ENCODE assay signal across 22 cellular contexts in genomic region chr9:15282567-15282966, GRCh38. TPM values are rescaled to one million over a fixed set of nuclear protein-coding genes. Genes with fewer than 3 reads are reported as not detected.
DNase-seq lines count a peak whose midpoint lies in the region; ATAC-seq, FAIRE-seq and TF ChIP-seq lines count a peak whose summit lies in the region.
"Had no signal": no experiment of that assay in that cellular context is flagged by ENCODE, and none has a peak within 500 bp of the region (broad histone marks: within the 10 kb centered on the region; RNA-seq: fewer than 3 reads in every experiment).

No MANE protein-coding gene starts in this region.

- TF ChIP-seq POLR2A in A549 (IDR thresholded peaks at IDR 0.05; ENCODE audit: low read length) (no peak), H1 (IDR thresholded peaks at IDR 0.05; ENCODE audit: control extremely low read depth in 1 of 2, low read depth in 2 of 2, low read length in 2 of 2) (no peak)

- CTCF ChIA-PET in A549 (lab: Yijun Ruan, JAX) (no interaction called here), H1 (lab: Charles Lee; ENCODE audit: partially characterized antibody) (interaction anchor here (0.6 kb wide), 1 partner anchor 507 kb away, joined by 3 read pairs; no protein-coding TSS in a partner anchor)

- no peak overlapping the region for H2BK20ac ChIP-seq in H1 (ENCODE audit: low read length)

- H3K23ac ChIP-seq in H1 (ENCODE audit: insufficient read length) = no peak overlapping the region

- H3K36me3 ChIP-seq in H1 (ENCODE audit: control insufficient read depth in 2 of 4, insufficient read depth in 4 of 4, low read length in 3 of 4) = no peaks in the 10 kb centered on the region
- H3K36me3 ChIP-seq: BE2C; BLaER1 treated with 17β-estradiol and CSF1 and Interleukin-3, amounts not matched to agents 10 nM and 100 nM had no signal

- FAIRE-seq in A549 (lab: Jason Lieb, UNC) (no peak), H1 (lab: Jason Lieb, UNC) (peak; percentile 28)
- FAIRE-seq: GM12891, GM18507 had no signal

- H3K4me2 ChIP-seq in A549 (no peak overlapping the region), H1 (ENCODE audit: insufficient read depth in 1 of 2, low read depth in 2 of 2, low read length in 2 of 2) (no peak overlapping the region)
- H3K4me2 ChIP-seq: BLaER1 treated with 17β-estradiol and CSF1 and Interleukin-3, amounts not matched to agents 10 nM and 100 nM had no signal

- H3K14ac ChIP-seq in H1 (ENCODE audit: insufficient read length) = no peak overlapping the region

- peaks cover 28% of the 10 kb centered on the region for H3K4me1 Mint-ChIP-seq in T-helper 17 cell

- H3K4me3 ChIP-seq in A549 = no peak overlapping the region
- H3K4me3 ChIP-seq in H1 (ENCODE audit: extremely low read depth in 1 of 4, insufficient read depth in 2 of 4, low read depth in 3 of 4, low read length in 4 of 4) = no peak overlapping the region
- H3K4me3 ChIP-seq: BLaER1 treated with 17β-estradiol and CSF1 and Interleukin-3, amounts not matched to agents 10 nM and 100 nM had no signal

- no peak overlapping the region for H3K56ac ChIP-seq in H1 (replicated peaks; ENCODE audit: insufficient read length, low read depth, low read length)

- no peak overlapping the region for H3K18ac ChIP-seq in H1 (ENCODE audit: extremely low read depth, low read length)

- H3K27me3 Mint-ChIP-seq in T-helper 17 cell = no peaks in the 10 kb centered on the region
- H3K27me3 Mint-ChIP-seq: CD4-positive, alpha-beta T cell; CD8-positive, alpha-beta memory T cell had no signal

- H2AK5ac ChIP-seq in H1 (ENCODE audit: low read depth, low read length) = no peak overlapping the region

- no peak overlapping the region for H4K8ac ChIP-seq in H1 (ENCODE audit: extremely low read depth, insufficient read depth, low read length)

- H3K23me2 ChIP-seq in H1 (ENCODE audit: low read depth, low read length) = no peaks in the 10 kb centered on the region; the same call in 1 of the 2 replicates

- no peaks in the 10 kb centered on the region for H3K79me1 ChIP-seq in H1 (ENCODE audit: low read depth, low read length)

- TF ChIP-seq CTCF in A549 (IDR thresholded peaks at IDR 0.05) (no peak), H1 (IDR thresholded peaks at IDR 0.05; ENCODE audit: control extremely low read depth in 1 of 3, insufficient read depth in 1 of 3, low read depth in 1 of 3, low read length in 3 of 3) (no peak)

- no peak overlapping the region for H4K91ac ChIP-seq in H1 (replicated peaks; ENCODE audit: insufficient read length, low read length)

- no peak overlapping the region for H2AFZ ChIP-seq in H1 (ENCODE audit: low read length)

- H3K27ac Mint-ChIP-seq in T-helper 17 cell = peak overlapping the region; percentile 60
- H3K27ac Mint-ChIP-seq: CD14-positive monocyte; CD4-positive, alpha-beta T cell; CD8-positive, alpha-beta memory T cell had no signal

- H3K79me2 ChIP-seq in H1 (ENCODE audit: control insufficient read depth in 1 of 2, insufficient read depth in 2 of 2, low read length in 2 of 2) = no peaks in the 10 kb centered on the region

- no peak overlapping the region for H2BK12ac ChIP-seq in H1 (ENCODE audit: low read depth, low read length)

- peaks cover 14% of the 10 kb centered on the region for H3K36me3 Mint-ChIP-seq in T-helper 17 cell (ENCODE audit: low read depth)
- H3K36me3 Mint-ChIP-seq: CD14-positive monocyte had no signal

- H3K9me3 ChIP-seq in A549 (no peaks in the 10 kb centered on the region), T-helper 17 cell (ENCODE audit: control insufficient read depth, low read length, poor library complexity, severe bottlenecking) (no peaks in the 10 kb centered on the region), H1 (ENCODE audit: insufficient read depth in 2 of 2, low read depth in 1 of 2, low read length in 1 of 2) (no peaks in the 10 kb centered on the region)
- H3K9me3 ChIP-seq: BE2C had no signal

- POLR2A ChIA-PET in A549 (lab: Yijun Ruan, JAX) = no interaction called here
- POLR2A ChIA-PET in H1 (lab: Charles Lee; ENCODE audit: partially characterized antibody) = no interaction called here

- no peaks in the 10 kb centered on the region for H4K20me1 ChIP-seq in H1 (replicated peaks in 1 of 2; ENCODE audit: control insufficient read depth in 1 of 2, insufficient read depth in 2 of 2, low read length in 2 of 2)
- H4K20me1 ChIP-seq: BLaER1 treated with 17β-estradiol and CSF1 and Interleukin-3, amounts not matched to agents 10 nM and 100 nM had no signal

- H4K5ac ChIP-seq in H1 (ENCODE audit: insufficient read length, low read depth, low read length) = no peak overlapping the region

- H2BK120ac ChIP-seq in H1 (replicated peaks; ENCODE audit: low read depth, low read length) = no peak overlapping the region

- H2BK5ac ChIP-seq in H1 (ENCODE audit: low read depth, low read length) = no peak overlapping the region

- no peaks in the 10 kb centered on the region for H3K27me3 ChIP-seq in H1 (replicated peaks in 1 of 4; ENCODE audit: control insufficient read depth in 3 of 4, extremely low read depth in 1 of 4, insufficient read depth in 3 of 4, low read length in 3 of 4)
- H3K27me3 ChIP-seq: BE2C; BLaER1 treated with 17β-estradiol and CSF1 and Interleukin-3, amounts not matched to agents 10 nM and 100 nM had no signal

- H2BK15ac ChIP-seq in H1 (ENCODE audit: low read length) = no peak overlapping the region

- TF ChIP-seq EP300 in A549 (IDR thresholded peaks at IDR 0.05) (no peak), H1 (IDR thresholded peaks at IDR 0.05; ENCODE audit: borderline replicate concordance in 1 of 2, low read depth in 2 of 2, low read length in 2 of 2) (no peak)

- H3K4me3 Mint-ChIP-seq in T-helper 17 cell = no peak overlapping the region
- H3K4me3 Mint-ChIP-seq: CD14-positive monocyte; CD4-positive, alpha-beta T cell; CD8-positive, alpha-beta memory T cell had no signal

- H3K4ac ChIP-seq in H1 (replicated peaks; ENCODE audit: insufficient read length, low read depth, low read length) = no peak overlapping the region

- ATAC-seq in A549 (no peak), T-helper 17 cell (no peak)

- DNase-seq in A549 (ENCODE audit: low read depth in 1 of 2, low spot score in 1 of 2) = no peak
- no peak for DNase-seq in T-helper 17 cell
- DNase-seq in H1 (ENCODE audit: low read depth in 1 of 2, low spot score in 2 of 2) = no peak
- no peak for DNase-seq in ACHN
- DNase-seq in pons (ENCODE audit: low spot score) = no peak
- no peak for DNase-seq in UCSD-AML1 (lab: John Stamatoyannopoulos, UW; ENCODE audit: unreplicated experiment)
- DNase-seq: AML-193; BE2C; Calu3; CD4-positive, alpha-beta T cell; CD8-positive, alpha-beta memory T cell; COR-L47; DMS53; DMS79 treated with DMSO at 0.1 percent for 48 hours; GF-D8; GOT3; H7; HCEC 1CT had no signal

- WGBS in A549 (ENCODE audit: missing lambda C conversion rate) = 47% methylated on average over 2 of the region's 2 CpGs
- 93% methylated on average over 2 of the region's 2 CpGs; no CpG with 5 or more reads in 1 of the 2 experiments for WGBS in H1 (ENCODE audit: extremely low coverage in 1 of 2, insufficient coverage in 1 of 2, insufficient read length in 1 of 2, insufficient replicate concordance in 2 of 2, low coverage in 1 of 2, low lambda C conversion rate in 2 of 2, missing lambda C conversion rate in 1 of 2), 2 experiments

- no peaks in the 10 kb centered on the region for H3K4me1 ChIP-seq in A549
- H3K4me1 ChIP-seq in H1 (replicated peaks in 1 of 4; ENCODE audit: control insufficient read depth in 3 of 4, insufficient read depth in 4 of 4, low read length in 3 of 4) = peaks cover 0 to 3% (median 0%) of the 10 kb centered on the region in 4 experiments; a peak in 1 of 7 replicates
- H3K4me1 ChIP-seq: BE2C; BLaER1 treated with 17β-estradiol and CSF1 and Interleukin-3, amounts not matched to agents 10 nM and 100 nM had no signal

- no peak overlapping the region for H3K27ac ChIP-seq in A549
- H3K27ac ChIP-seq in H1 (ENCODE audit: low read depth, low read length) = no peak overlapping the region
- H3K27ac ChIP-seq: BLaER1 treated with 17β-estradiol and CSF1 and Interleukin-3, amounts not matched to agents 10 nM and 100 nM had no signal

- in situ Hi-C loops in ACHN (cut with HindIII; ENCODE audit: low pct_ligation_motif_present, low pct_unique_long_range_greater_than_20kb, low sequenced_read_pairs) = no loop called here

- no peak for TF ChIP-seq RAD21 in A549 (conservative IDR thresholded peaks at IDR 0.05 in 1 of 2, IDR thresholded peaks at IDR 0.05 in 1 of 2)
- no peak for TF ChIP-seq RAD21 in H1 (IDR thresholded peaks at IDR 0.05 in 1 of 2, conservative IDR thresholded peaks at IDR 0.05 in 1 of 2; ENCODE audit: low read depth in 2 of 2, low read length in 2 of 2)

- no peak overlapping the region for H3K9ac ChIP-seq in H1 (replicated peaks in 1 of 4; ENCODE audit: extremely low read depth in 1 of 4, low read depth in 3 of 4, low read length in 3 of 4)
- H3K9ac ChIP-seq: BLaER1 treated with 17β-estradiol and CSF1 and Interleukin-3, amounts not matched to agents 10 nM and 100 nM had no signal

TF ChIP-seq in A549, 52 proteins besides CTCF, POLR2A, EP300 and RAD21 (continues in another document):
- TF ChIP-seq HES2 (IDR thresholded peaks at IDR 0.05) = no peak
- TF ChIP-seq HOXA7 (CRISPR knock-in tag; IDR thresholded peaks at IDR 0.05) = no peak

TF ChIP-seq in H1, 55 proteins besides CTCF, POLR2A, EP300 and RAD21 (continues in another document):
- TF ChIP-seq SP2 (IDR thresholded peaks at IDR 0.05; ENCODE audit: low read length) (no peak), HDAC6 (IDR thresholded peaks at IDR 0.05; ENCODE audit: low read depth, low read length) (no peak)

RNA-seq across cellular contexts. Expression of gene TTC39B, which starts 24.4 kb away (rescaled TPM):
- polyA plus RNA-seq in A549 (2011; rRNA removed) (4.4 and 5.0 TPM in 2 replicates), A549 (2017; fragmentation: RNase III; extraction: RNeasy Plus Mini Kit Qiagen cat#74134 plus additional on column Dnase treatment) (0.52 to 0.94 TPM (median 0.59 TPM) in 3 replicates), H1 (2011; rRNA removed) (1.3 and 1.6 TPM in 2 replicates)
- polyA plus RNA-seq in A549 (2012; cell fraction: cytosol; rRNA removed) = 0.22 and 0.36 TPM in 2 replicates
- polyA plus RNA-seq in A549 (2012; cell fraction: nucleus; rRNA removed) = 0.41 and 0.42 TPM in 2 replicates
- polyA minus RNA-seq in A549 (2011; rRNA and poly(A)+ RNA removed) = 5.3 and 6.2 TPM in 2 replicates
- total RNA-seq in T-helper 17 cell = 10 to 100 TPM; 28.7 to 35.6 TPM
- total RNA-seq in H1 (2021; fragmentation: NEBNext Ultra II Directional; extraction: Animal tissue kit (Norgen Biotek cat#: 25700)) = 9.5 and 10.9 TPM in 2 replicates
- 2.1 TPM for polyA plus RNA-seq in H1 (2011; cell fraction: cytosol; rRNA removed)
- 3.8 TPM for polyA plus RNA-seq in H1 (2011; cell fraction: nucleus; rRNA removed)
- 4.6 to 7.9 TPM (median 5.3 TPM) in 4 replicates for polyA plus RNA-seq in H1 (2012, experiment 1 of 2)
- polyA plus RNA-seq in H1 (2012, experiment 2 of 2) = 0.39 TPM
- polyA plus RNA-seq in H1 (2013, experiment 1 of 2) = 4.8 TPM
- 5.7 TPM for polyA plus RNA-seq in H1 (2013, experiment 2 of 2)
- 17.7 and 22.7 TPM in 2 replicates for polyA minus RNA-seq in H1 (2011; rRNA and poly(A)+ RNA removed)
- 11.2 TPM for polyA minus RNA-seq in H1 (2011; cell fraction: cytosol; rRNA and poly(A)+ RNA removed)
- polyA minus RNA-seq in H1 (2011; cell fraction: nucleus; rRNA and poly(A)+ RNA removed) = 17.5 TPM
